In genomic region chr17:80414508-80414802, GRCh38 we compare ENCODE assay signal across 8 cellular contexts. TPM values are rescaled to one million over a fixed set of nuclear protein-coding genes. Genes with fewer than 3 reads are reported as not detected.
DNase-seq lines count a peak whose midpoint lies in the region; ATAC-seq and TF ChIP-seq lines count a peak whose summit lies in the region.

No MANE protein-coding gene starts in this region.

- H3K4me3 ChIP-seq in Jurkat, Clone E6-1 (ENCODE audit: low read length) = peak overlapping the region; percentile 92
- H3K4me3 ChIP-seq in mucosa of rectum (ENCODE audit: low read length in 2 of 2) = peak overlapping the region; percentile 94 to 95

- H3K9ac ChIP-seq in mucosa of rectum (ENCODE audit: low read depth in 1 of 2, low read length in 2 of 2) = peak overlapping the region; percentile 79 to 95

- H3K36me3 ChIP-seq in mucosa of rectum (ENCODE audit: control insufficient read depth in 2 of 2, insufficient read depth in 2 of 2, low read length in 2 of 2) = peaks cover 10 to 18% of the 10 kb centered on the region in 2 donors

- H3K27ac ChIP-seq in caudate nucleus (ENCODE audit: low read depth, low read length) (peak overlapping the region; percentile 94), mucosa of rectum (ENCODE audit: low read depth in 2 of 2, low read length in 2 of 2) (no peak overlapping the region)

- H3K27me3 ChIP-seq in mucosa of rectum (ENCODE audit: control insufficient read depth in 2 of 2, insufficient read depth in 2 of 2, low read length in 2 of 2) = peaks cover 0 to 3% of the 10 kb centered on the region in 2 donors

- H3K4me1 ChIP-seq in mucosa of rectum (ENCODE audit: control insufficient read depth in 2 of 2, insufficient read depth in 2 of 2, low read length in 2 of 2) = peaks cover 12 to 18% of the 10 kb centered on the region in 2 donors

- ATAC-seq in GM18907 (IDR thresholded peaks at IDR 0.05; ENCODE audit: unreplicated experiment) (peak; percentile 15), HG03521 (IDR thresholded peaks at IDR 0.05; ENCODE audit: unreplicated experiment) (no peak), GM21515 (IDR thresholded peaks at IDR 0.05; ENCODE audit: unreplicated experiment) (no peak)

- in situ Hi-C loops in GM13976 (cut with MboI; ENCODE audit: low sequenced_read_pairs, unreplicated experiment) = no loop called here

- H3K9me3 ChIP-seq in mucosa of rectum (ENCODE audit: control insufficient read depth in 2 of 2, low read length in 2 of 2) = no peaks in the 10 kb centered on the region

- no peak for DNase-seq in Jurkat, Clone E6-1 (ENCODE audit: low read depth, low spot score)
- DNase-seq in caudate nucleus (lab: John Stamatoyannopoulos, UW) (peak in 14 of 61 donors; percentile 25 to 65 (median 49)), GM13976 (ENCODE audit: low spot score) (no peak)
- no peak for DNase-seq in NK-92 treated with Interleukin-12 subunit alpha and Interleukin-12 subunit beta, amount 100 ng/mL, for 24 hours (lab: John Stamatoyannopoulos, UW)

- TF ChIP-seq CTCF in GM13976 (IDR thresholded peaks at IDR 0.05; ENCODE audit: borderline replicate concordance, control extremely low read depth, extremely low read depth, insufficient read depth, missing control alignments) = no peak

RNA-seq across cellular contexts. Expression of gene ENDOV, which starts 0.5 kb away (rescaled TPM):
- 24.4 TPM for polyA plus RNA-seq in Jurkat, Clone E6-1 (2012; ENCODE audit: insufficient read depth, insufficient read length)
